ENCODE assay signal across 1 cellular context in genomic region chr16:11797166-11797956, GRCh38.
TF ChIP-seq lines count a peak whose summit lies in the region.

Gene ZC3H7A, minus strand, starts transcription at chr16:11797258. Its CDS starts 14,904 bp downstream, at chr16:11782354.

TF ChIP-seq in HepG2, 621 proteins besides CTCF, POLR2A, EP300 and RAD21 (continued from another document and continues in another):
- no peak for TF ChIP-seq FUBP1 (CRISPR knock-in tag; IDR thresholded peaks at IDR 0.05; ENCODE audit: borderline replicate concordance)
- no peak for TF ChIP-seq GRHL1 (CRISPR knock-in tag; conservative IDR thresholded peaks at IDR 0.05)
- TF ChIP-seq ZNF101 (CRISPR knock-in tag; IDR thresholded peaks at IDR 0.05; ENCODE audit: borderline replicate concordance, low read depth) = no peak; the same call in 1 of the 2 replicates
- peak; percentile 90 for TF ChIP-seq NFKBIZ (CRISPR knock-in tag; IDR thresholded peaks at IDR 0.05)
- peak; percentile 48; the same call in 1 of the 2 replicates for TF ChIP-seq CSRNP2 (CRISPR knock-in tag; conservative IDR thresholded peaks at IDR 0.05; ENCODE audit: low read depth)
- no peak for TF ChIP-seq NFIC (IDR thresholded peaks at IDR 0.05; ENCODE audit: low read length)
- peak; percentile 77; the same call in 1 of the 2 replicates for TF ChIP-seq PAF1 (CRISPR knock-in tag; IDR thresholded peaks at IDR 0.05)
- 0 out of 2 replicates have a peak, but pooled peaks have one; percentile 38 for TF ChIP-seq ZNF326 (CRISPR knock-in tag; IDR thresholded peaks at IDR 0.05; ENCODE audit: borderline replicate concordance)
- TF ChIP-seq ZNF503 (CRISPR knock-in tag; IDR thresholded peaks at IDR 0.05) = peak; percentile 74
- 0 out of 2 replicates have a peak, but pooled peaks have one; percentile 38 for TF ChIP-seq HDAC6 (IDR thresholded peaks at IDR 0.05; ENCODE audit: low read depth, low read length)
- peak; percentile 100 for TF ChIP-seq POLR2G (IDR thresholded peaks at IDR 0.05; ENCODE audit: low read depth, low read length)
- peak; percentile 70 for TF ChIP-seq ZNF777 (CRISPR knock-in tag; IDR thresholded peaks at IDR 0.05)
- peak; percentile 99 for TF ChIP-seq SIN3A (IDR thresholded peaks at IDR 0.05; ENCODE audit: borderline replicate concordance, low read depth, low read length)
- TF ChIP-seq RBM39 (IDR thresholded peaks at IDR 0.05; ENCODE audit: low read depth, low read length, poor library complexity, severe bottlenecking) = peak; percentile 89
- TF ChIP-seq PCBP2 (optimal IDR thresholded peaks at IDR 0.05; ENCODE audit: low read depth, low read length, poor library complexity, severe bottlenecking) = no peak
- peak; percentile 96 for TF ChIP-seq ZNF225 (CRISPR knock-in tag; IDR thresholded peaks at IDR 0.05)
- TF ChIP-seq PAX8 (CRISPR knock-in tag; IDR thresholded peaks at IDR 0.05; ENCODE audit: borderline replicate concordance) = peak; percentile 98
- TF ChIP-seq, protein P1, sequence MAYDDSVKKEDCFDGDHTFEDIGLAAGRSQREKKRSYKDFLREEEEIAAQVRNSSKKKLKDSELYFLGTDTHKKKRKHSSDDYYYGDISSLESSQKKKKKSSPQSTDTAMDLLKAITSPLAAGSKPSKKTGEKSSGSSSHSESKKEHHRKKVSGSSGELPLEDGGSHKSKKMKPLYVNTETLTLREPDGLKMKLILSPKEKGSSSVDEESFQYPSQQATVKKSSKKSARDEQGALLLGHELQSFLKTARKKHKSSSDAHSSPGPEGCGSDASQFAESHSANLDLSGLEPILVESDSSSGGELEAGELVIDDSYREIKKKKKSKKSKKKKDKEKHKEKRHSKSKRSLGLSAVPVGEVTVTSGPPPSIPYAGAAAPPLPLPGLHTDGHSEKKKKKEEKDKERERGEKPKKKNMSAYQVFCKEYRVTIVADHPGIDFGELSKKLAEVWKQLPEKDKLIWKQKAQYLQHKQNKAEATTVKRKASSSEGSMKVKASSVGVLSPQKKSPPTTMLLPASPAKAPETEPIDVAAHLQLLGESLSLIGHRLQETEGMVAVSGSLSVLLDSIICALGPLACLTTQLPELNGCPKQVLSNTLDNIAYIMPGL (CRISPR knock-in tag; IDR thresholded peaks at IDR 0.05; ENCODE audit: borderline replicate concordance in 1 of 2, low read depth in 1 of 2) = peak; percentile 87 to 96
- TF ChIP-seq, protein P2, sequence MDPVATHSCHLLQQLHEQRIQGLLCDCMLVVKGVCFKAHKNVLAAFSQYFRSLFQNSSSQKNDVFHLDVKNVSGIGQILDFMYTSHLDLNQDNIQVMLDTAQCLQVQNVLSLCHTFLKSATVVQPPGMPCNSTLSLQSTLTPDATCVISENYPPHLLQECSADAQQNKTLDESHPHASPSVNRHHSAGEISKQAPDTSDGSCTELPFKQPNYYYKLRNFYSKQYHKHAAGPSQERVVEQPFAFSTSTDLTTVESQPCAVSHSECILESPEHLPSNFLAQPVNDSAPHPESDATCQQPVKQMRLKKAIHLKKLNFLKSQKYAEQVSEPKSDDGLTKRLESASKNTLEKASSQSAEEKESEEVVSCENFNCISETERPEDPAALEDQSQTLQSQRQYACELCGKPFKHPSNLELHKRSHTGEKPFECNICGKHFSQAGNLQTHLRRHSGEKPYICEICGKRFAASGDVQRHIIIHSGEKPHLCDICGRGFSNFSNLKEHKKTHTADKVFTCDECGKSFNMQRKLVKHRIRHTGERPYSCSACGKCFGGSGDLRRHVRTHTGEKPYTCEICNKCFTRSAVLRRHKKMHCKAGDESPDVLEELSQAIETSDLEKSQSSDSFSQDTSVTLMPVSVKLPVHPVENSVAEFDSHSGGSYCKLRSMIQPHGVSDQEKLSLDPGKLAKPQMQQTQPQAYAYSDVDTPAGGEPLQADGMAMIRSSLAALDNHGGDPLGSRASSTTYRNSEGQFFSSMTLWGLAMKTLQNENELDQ (CRISPR knock-in tag; IDR thresholded peaks at IDR 0.05; ENCODE audit: borderline replicate concordance) = peak; percentile 52; the same call in 1 of the 2 replicates
- TF ChIP-seq ZSCAN12 (CRISPR knock-in tag; IDR thresholded peaks at IDR 0.05) = peak; percentile 64; the same call in 1 of the 2 replicates
- peak; percentile 100 for TF ChIP-seq ERF (CRISPR knock-in tag; IDR thresholded peaks at IDR 0.05)
- TF ChIP-seq ZNF121 (CRISPR knock-in tag; IDR thresholded peaks at IDR 0.05) = 0 out of 2 replicates have a peak, but pooled peaks have one; percentile 57
- no peak for TF ChIP-seq KAT2B (IDR thresholded peaks at IDR 0.05; ENCODE audit: borderline replicate concordance, low read depth, low read length)
- TF ChIP-seq MYNN (CRISPR knock-in tag; IDR thresholded peaks at IDR 0.05; ENCODE audit: low read depth) = peak; percentile 60; the same call in 1 of the 2 replicates
- peak; percentile 98 for TF ChIP-seq ZSCAN9 (CRISPR knock-in tag; IDR thresholded peaks at IDR 0.05; ENCODE audit: borderline replicate concordance)
- TF ChIP-seq SNAI1 (CRISPR knock-in tag; IDR thresholded peaks at IDR 0.05; ENCODE audit: borderline replicate concordance) = peak; percentile 68; the same call in 1 of the 2 replicates
- peak; percentile 98 for TF ChIP-seq ZNF792 (CRISPR knock-in tag; IDR thresholded peaks at IDR 0.05)
- TF ChIP-seq ZBTB38 (CRISPR knock-in tag; IDR thresholded peaks at IDR 0.05) = peak; percentile 94
- TF ChIP-seq FOXP1 (IDR thresholded peaks at IDR 0.05) = no peak
- TF ChIP-seq FOXP1 (CRISPR knock-in tag; IDR thresholded peaks at IDR 0.05) = peak; percentile 9; the same call in 1 of the 2 replicates
- peak; percentile 98 for TF ChIP-seq SAP130 (CRISPR knock-in tag; IDR thresholded peaks at IDR 0.05; ENCODE audit: low read depth)
- peak; percentile 82 for TF ChIP-seq ZNF564 (CRISPR knock-in tag; IDR thresholded peaks at IDR 0.05)
- TF ChIP-seq SOX13 (IDR thresholded peaks at IDR 0.05) = peak; percentile 60; the same call in 1 of the 2 replicates
- peak in 1 of 2 experiments; percentile 44; a peak in 1 of 4 replicates for TF ChIP-seq SOX13 (CRISPR knock-in tag; conservative IDR thresholded peaks at IDR 0.05 in 1 of 2, IDR thresholded peaks at IDR 0.05 in 1 of 2)
- no peak for TF ChIP-seq TCF12 (IDR thresholded peaks at IDR 0.05)
- TF ChIP-seq TCF12 (CRISPR knock-in tag; IDR thresholded peaks at IDR 0.05) = peak; percentile 81; the same call in 1 of the 2 replicates
- TF ChIP-seq, protein P3, sequence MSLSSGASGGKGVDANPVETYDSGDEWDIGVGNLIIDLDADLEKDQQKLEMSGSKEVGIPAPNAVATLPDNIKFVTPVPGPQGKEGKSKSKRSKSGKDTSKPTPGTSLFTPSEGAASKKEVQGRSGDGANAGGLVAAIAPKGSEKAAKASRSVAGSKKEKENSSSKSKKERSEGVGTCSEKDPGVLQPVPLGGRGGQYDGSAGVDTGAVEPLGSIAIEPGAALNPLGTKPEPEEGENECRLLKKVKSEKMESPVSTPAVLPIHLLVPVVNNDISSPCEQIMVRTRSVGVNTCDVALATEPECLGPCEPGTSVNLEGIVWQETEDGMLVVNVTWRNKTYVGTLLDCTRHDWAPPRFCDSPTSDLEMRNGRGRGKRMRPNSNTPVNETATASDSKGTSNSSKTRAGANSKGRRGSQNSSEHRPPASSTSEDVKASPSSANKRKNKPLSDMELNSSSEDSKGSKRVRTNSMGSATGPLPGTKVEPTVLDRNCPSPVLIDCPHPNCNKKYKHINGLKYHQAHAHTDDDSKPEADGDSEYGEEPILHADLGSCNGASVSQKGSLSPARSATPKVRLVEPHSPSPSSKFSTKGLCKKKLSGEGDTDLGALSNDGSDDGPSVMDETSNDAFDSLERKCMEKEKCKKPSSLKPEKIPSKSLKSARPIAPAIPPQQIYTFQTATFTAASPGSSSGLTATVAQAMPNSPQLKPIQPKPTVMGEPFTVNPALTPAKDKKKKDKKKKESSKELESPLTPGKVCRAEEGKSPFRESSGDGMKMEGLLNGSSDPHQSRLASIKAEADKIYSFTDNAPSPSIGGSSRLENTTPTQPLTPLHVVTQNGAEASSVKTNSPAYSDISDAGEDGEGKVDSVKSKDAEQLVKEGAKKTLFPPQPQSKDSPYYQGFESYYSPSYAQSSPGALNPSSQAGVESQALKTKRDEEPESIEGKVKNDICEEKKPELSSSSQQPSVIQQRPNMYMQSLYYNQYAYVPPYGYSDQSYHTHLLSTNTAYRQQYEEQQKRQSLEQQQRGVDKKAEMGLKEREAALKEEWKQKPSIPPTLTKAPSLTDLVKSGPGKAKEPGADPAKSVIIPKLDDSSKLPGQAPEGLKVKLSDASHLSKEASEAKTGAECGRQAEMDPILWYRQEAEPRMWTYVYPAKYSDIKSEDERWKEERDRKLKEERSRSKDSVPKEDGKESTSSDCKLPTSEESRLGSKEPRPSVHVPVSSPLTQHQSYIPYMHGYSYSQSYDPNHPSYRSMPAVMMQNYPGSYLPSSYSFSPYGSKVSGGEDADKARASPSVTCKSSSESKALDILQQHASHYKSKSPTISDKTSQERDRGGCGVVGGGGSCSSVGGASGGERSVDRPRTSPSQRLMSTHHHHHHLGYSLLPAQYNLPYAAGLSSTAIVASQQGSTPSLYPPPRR (CRISPR knock-in tag; IDR thresholded peaks at IDR 0.05; ENCODE audit: borderline replicate concordance) = peak; percentile 89
- TF ChIP-seq AKAP8 (CRISPR knock-in tag; IDR thresholded peaks at IDR 0.05) = peak; percentile 68
- no peak for TF ChIP-seq TBL1XR1 (IDR thresholded peaks at IDR 0.05; ENCODE audit: borderline replicate concordance, low read length, partially characterized antibody)
- TF ChIP-seq FOXO1 (CRISPR knock-in tag; IDR thresholded peaks at IDR 0.05) = peak; percentile 85
- TF ChIP-seq EZH2 (conservative IDR thresholded peaks at IDR 0.05; ENCODE audit: low read depth, low read length) = no peak
- peak; percentile 45 for TF ChIP-seq IKZF4 (CRISPR knock-in tag; IDR thresholded peaks at IDR 0.05; ENCODE audit: borderline replicate concordance, low read depth, not compliant biosample characterization)
- 0 out of 2 replicates have a peak, but pooled peaks have one; percentile 11 for TF ChIP-seq ZNF552 (CRISPR knock-in tag; IDR thresholded peaks at IDR 0.05; ENCODE audit: borderline replicate concordance)
- TF ChIP-seq ZNF577 (CRISPR knock-in tag; IDR thresholded peaks at IDR 0.05; ENCODE audit: borderline replicate concordance, low read depth) = peak; percentile 95; the same call in 1 of the 2 replicates
